ENCODE assay signal across 8 cellular contexts in genomic region chr1:47388548-47389238, GRCh38. TPM values are rescaled to one million over a fixed set of nuclear protein-coding genes. Genes with fewer than 3 reads are reported as not detected.
DNase-seq lines count a peak whose midpoint lies in the region; ATAC-seq, FAIRE-seq and TF ChIP-seq lines count a peak whose summit lies in the region.

No MANE protein-coding gene starts in this region.

- no peak overlapping the region for H3K4me3 ChIP-seq in astrocyte of the spinal cord (ENCODE audit: low read depth, low read length)

- DNase-seq in D721Med (ENCODE audit: insufficient read length, low spot score) (no peak), M059J (ENCODE audit: low read depth) (peak; percentile 69), SKM-1 treated with dmso at 0.1 percent for 144 hours (lab: John Stamatoyannopoulos, UW; ENCODE audit: unreplicated experiment) (peak; percentile 42), astrocyte of the spinal cord (ENCODE audit: low read depth, low spot score) (peak; percentile 50), iPS-NIHi7 (ENCODE audit: extremely low spot score) (peak; percentile 89), OCI-M2 (lab: John Stamatoyannopoulos, UW; ENCODE audit: unreplicated experiment) (no peak)
- peak; percentile 10 to 50 for DNase-seq in stimulated activated CD4-positive, alpha-beta T cell treated with anti-CD3 and anti-CD28 coated beads, Interleukin-12 subunit alpha, Interleukin-12 subunit beta, amount 100 ng/mL, for 24 hours (ENCODE audit: low read depth in 2 of 2)

- ATAC-seq in GM21526 (IDR thresholded peaks at IDR 0.05; ENCODE audit: low FRiP score, unreplicated experiment): peak; percentile 79

- no peak for FAIRE-seq in D721Med (lab: Jason Lieb, UNC)

- in situ Hi-C loops in astrocyte of the spinal cord (cut with HindIII; ENCODE audit: low sequenced_read_pairs): no loop called here

- TF ChIP-seq CTCF in D721Med (IDR thresholded peaks at IDR 0.05; ENCODE audit: insufficient read depth, missing control alignments): peak; percentile 83
- peak; percentile 83 for TF ChIP-seq CTCF in astrocyte of the spinal cord (IDR thresholded peaks at IDR 0.05; ENCODE audit: low read depth, low read length)

RNA-seq across cellular contexts. Expression of gene FOXE3, which starts 27.4 kb away (rescaled TPM):
- total RNA-seq in M059J (2014; rRNA removed; shearing (Covaris generic)): not detected in 2 replicates

RNA-seq across cellular contexts. Expression of gene FOXD2, which starts 49.2 kb away (rescaled TPM):
- total RNA-seq in M059J (2014; rRNA removed; shearing (Covaris generic)): 0.37 and 0.94 TPM in 2 replicates

RNA-seq across cellular contexts. Expression of gene CMPK1, which starts 55.1 kb away (rescaled TPM):
- 145 and 196 TPM in 2 replicates for total RNA-seq in M059J (2014; rRNA removed; shearing (Covaris generic))

Comparison
In these comparisons a context has a peak if more than half of its experiments do, and no peak if none do; other contexts are left out.
1. DNase-seq: peak in M059J (single experiment), SKM-1 treated with dmso at 0.1 percent for 144 hours (single experiment), astrocyte of the spinal cord (single experiment), iPS-NIHi7 (single experiment) and stimulated activated CD4-positive, alpha-beta T cell treated with anti-CD3 and anti-CD28 coated beads, Interleukin-12 subunit alpha, Interleukin-12 subunit beta, amount 100 ng/mL, for 24 hours (2 of 2); none in D721Med (single experiment) and OCI-M2 (single experiment).